In the genomic region with DNA sequence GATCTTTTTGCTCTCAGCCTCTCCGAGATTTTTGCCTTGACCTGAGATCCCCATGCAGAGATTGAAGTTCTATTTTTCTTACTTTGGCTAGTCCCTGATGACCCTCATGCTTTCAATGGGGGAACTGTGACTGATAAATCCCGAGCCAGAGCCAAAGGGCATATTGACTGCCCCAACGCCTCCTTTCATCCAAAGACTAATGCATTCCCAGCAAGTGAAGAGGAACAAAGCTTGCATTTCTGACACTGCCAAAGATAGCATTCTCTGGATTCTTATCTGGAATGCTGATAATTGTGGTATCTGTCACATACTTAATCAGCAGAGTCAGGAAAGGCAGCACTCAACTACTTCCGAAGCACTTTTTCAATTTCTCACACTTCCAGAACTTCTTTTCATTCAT, we compare ENCODE assay signal across 29 cellular contexts.
"Had no signal": no experiment of that assay in that cellular context is flagged by ENCODE, and none has a peak within 500 bp of the region (broad histone marks: within the 10 kb centered on the region; RNA-seq: fewer than 3 reads in every experiment).

No MANE protein-coding gene starts in this region.

- H3K36me3 Mint-ChIP-seq: activated CD4-positive, alpha-beta memory T cell treated with anti-CD3 and anti-CD28 coated beads for 36 hours; naive thymus-derived CD8-positive, alpha-beta T cell; stimulated activated memory B cell treated with anti-CD40 and anti-IgM and Interleukin-4, amounts not matched to agents 10 μg/mL and 1 μg/mL and 100 μg/mL, for 72 hours had no signal

- H3K27ac ChIP-seq: breast epithelium, epithelial cell of prostate, esophagus squamous epithelium, thyroid gland had no signal

- H3K9me3 Mint-ChIP-seq: activated CD4-positive, alpha-beta memory T cell treated with anti-CD3 and anti-CD28 coated beads for 36 hours; activated T-cell treated with anti-CD3 and anti-CD28 coated beads, Interleukin-2, amount 50 U/mL, for 24 hours; activated T-helper 17 cell treated with anti-CD3 and anti-CD28 coated beads, Interleukin-2, amount 50 U/mL, for 72 hours; naive thymus-derived CD8-positive, alpha-beta T cell; stimulated activated memory B cell treated with anti-CD40 and anti-IgM and Interleukin-4, amounts not matched to agents 10 μg/mL and 1 μg/mL and 100 μg/mL, for 72 hours; stimulated activated naive CD8-positive, alpha-beta T cell treated with anti-CD3 and anti-CD28 coated beads, Interleukin-15, amount 100 ng/mL, for 72 hours; T-helper 1 cell treated with Interleukin-12 subunit alpha and Interleukin-12 subunit beta and Interleukin-4 antibody, amounts not matched to agents 30 μg/mL and 1 μg/mL, for 36 hours had no signal

- H3K36me3 ChIP-seq: breast epithelium, esophagus squamous epithelium, thyroid gland had no signal

- H3K27me3 ChIP-seq: breast epithelium, esophagus squamous epithelium, thyroid gland had no signal

- H3K9me3 ChIP-seq: breast epithelium, esophagus squamous epithelium, thyroid gland had no signal

- H3K27ac Mint-ChIP-seq: activated CD4-positive, alpha-beta memory T cell treated with anti-CD3 and anti-CD28 coated beads for 36 hours; activated CD4-positive, alpha-beta T cell treated with anti-CD3 and anti-CD28 coated beads, Interleukin-2, amount 10 ng/mL, durations not matched to agents 24 days and 14 days; activated T-cell treated with anti-CD3 and anti-CD28 coated beads, Interleukin-2, amount 50 U/mL, for 24 hours; activated T-helper 17 cell treated with anti-CD3 and anti-CD28 coated beads, Interleukin-2, amount 50 U/mL, for 72 hours; stimulated activated memory B cell treated with anti-CD40 and anti-IgM and Interleukin-4, amounts not matched to agents 10 μg/mL and 1 μg/mL and 100 μg/mL, for 72 hours; stimulated activated naive CD8-positive, alpha-beta T cell treated with anti-CD3 and anti-CD28 coated beads, Interleukin-15, amount 100 ng/mL, for 72 hours; T-helper 1 cell treated with Interleukin-12 subunit alpha and Interleukin-12 subunit beta and Interleukin-4 antibody, amounts not matched to agents 30 μg/mL and 1 μg/mL, for 36 hours had no signal

- H3K4me3 Mint-ChIP-seq: activated CD4-positive, alpha-beta memory T cell treated with anti-CD3 and anti-CD28 coated beads for 36 hours; activated CD4-positive, alpha-beta T cell treated with anti-CD3 and anti-CD28 coated beads, Interleukin-2, amount 10 ng/mL, durations not matched to agents 24 days and 14 days; activated T-cell treated with anti-CD3 and anti-CD28 coated beads, Interleukin-2, amount 50 U/mL, for 24 hours; activated T-helper 17 cell treated with anti-CD3 and anti-CD28 coated beads, Interleukin-2, amount 50 U/mL, for 72 hours; naive thymus-derived CD8-positive, alpha-beta T cell; stimulated activated memory B cell treated with anti-CD40 and anti-IgM and Interleukin-4, amounts not matched to agents 10 μg/mL and 1 μg/mL and 100 μg/mL, for 72 hours; stimulated activated naive CD8-positive, alpha-beta T cell treated with anti-CD3 and anti-CD28 coated beads, Interleukin-15, amount 100 ng/mL, for 72 hours; T-helper 1 cell treated with Interleukin-12 subunit alpha and Interleukin-12 subunit beta and Interleukin-4 antibody, amounts not matched to agents 30 μg/mL and 1 μg/mL, for 36 hours had no signal

- H3K4me1 ChIP-seq: breast epithelium, thyroid gland had no signal

- H3K27me3 Mint-ChIP-seq: activated CD4-positive, alpha-beta memory T cell treated with anti-CD3 and anti-CD28 coated beads for 36 hours; activated T-cell treated with anti-CD3 and anti-CD28 coated beads, Interleukin-2, amount 50 U/mL, for 24 hours; activated T-helper 17 cell treated with anti-CD3 and anti-CD28 coated beads, Interleukin-2, amount 50 U/mL, for 72 hours; naive thymus-derived CD8-positive, alpha-beta T cell; stimulated activated memory B cell treated with anti-CD40 and anti-IgM and Interleukin-4, amounts not matched to agents 10 μg/mL and 1 μg/mL and 100 μg/mL, for 72 hours; stimulated activated naive CD8-positive, alpha-beta T cell treated with anti-CD3 and anti-CD28 coated beads, Interleukin-15, amount 100 ng/mL, for 72 hours had no signal

- DNase-seq: activated CD4-positive, alpha-beta memory T cell treated with anti-CD3 and anti-CD28 coated beads for 36 hours; activated CD4-positive, alpha-beta T cell treated with anti-CD3 and anti-CD28 coated beads, Interleukin-2, amount 10 ng/mL, durations not matched to agents 24 days and 14 days; activated CD4-positive, CD25-positive, alpha-beta regulatory T cell treated with anti-CD3 and anti-CD28 coated beads, Interleukin-2, amount 50 U/mL, for 72 hours; activated CD8-positive, alpha-beta memory T cell treated with anti-CD3 and anti-CD28 coated beads, Interleukin-2, amount 50 U/mL, for 4 hours; activated gamma-delta T cell treated with Interleukin-2 at 50 U/mL for 16 hours; activated naive CD4-positive, alpha-beta T cell treated with anti-CD3 and anti-CD28 coated beads, Interleukin-2, amount 50 U/mL, for 16 hours; activated T-cell treated with anti-CD3 and anti-CD28 coated beads, Interleukin-2, amount 50 U/mL, for 24 hours; amniotic stem cell; central memory CD4-positive, alpha-beta T cell; effector CD4-positive, alpha-beta T cell; esophagus squamous epithelium; left colon; mammary epithelial cell; midbrain; naive thymus-derived CD8-positive, alpha-beta T cell; small intestine; stimulated activated CD4-positive, alpha-beta T cell treated with anti-CD3 and anti-CD28 coated beads, Interleukin-1b, Interleukin-23, amount 100 ng/mL, for 48 hours; stimulated activated CD4-positive, alpha-beta T cell treated with anti-CD3 and anti-CD28 coated beads, Interleukin-4, amount 100 ng/mL, for 4 hours; stimulated activated CD8-positive, alpha-beta memory T cell treated with anti-CD3 and anti-CD28 coated beads, Interleukin-4, amount 100 ng/mL, for 48 hours; stimulated activated naive CD8-positive, alpha-beta T cell treated with anti-CD3 and anti-CD28 coated beads, Interleukin-15, amount 100 ng/mL, for 72 hours; substantia nigra; SW 1271; T1000; thyroid gland had no signal

- H3K4me1 Mint-ChIP-seq: stimulated activated memory B cell treated with anti-CD40 and anti-IgM and Interleukin-4, amounts not matched to agents 10 μg/mL and 1 μg/mL and 100 μg/mL, for 72 hours had no signal

- H3K4me3 ChIP-seq: breast epithelium, esophagus squamous epithelium, thyroid gland had no signal
